ENCODE assay signal across 17 cellular contexts in the genomic region with DNA sequence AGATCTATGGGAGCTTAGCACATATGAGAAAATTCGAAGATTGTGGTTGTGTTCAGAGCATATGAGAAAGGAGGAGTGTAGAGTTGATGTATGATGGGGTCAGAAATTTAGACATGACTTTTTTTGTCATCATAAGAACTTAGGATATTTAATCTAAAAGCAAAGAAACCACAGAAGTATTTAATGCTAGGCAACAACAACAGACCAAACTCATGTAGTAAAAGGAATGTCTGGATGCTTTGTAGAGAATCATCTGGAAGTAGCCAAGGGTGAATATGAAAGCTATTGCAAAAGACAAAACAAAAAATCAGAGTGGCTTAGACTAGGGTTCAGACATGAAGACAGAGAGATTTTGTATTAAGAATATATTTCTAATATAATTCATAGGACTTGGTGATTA.
DNase-seq lines count a peak whose midpoint lies in the region; ATAC-seq and TF ChIP-seq lines count a peak whose summit lies in the region.
"Had no signal": no experiment of that assay in that cellular context is flagged by ENCODE, and none has a peak within 500 bp of the region (broad histone marks: within the 10 kb centered on the region; RNA-seq: fewer than 3 reads in every experiment).

No MANE protein-coding gene starts in this region.

- CTCF ChIA-PET in BJ (lab: Yijun Ruan, JAX), result no interaction called here

- no peaks in the 10 kb centered on the region for H3K36me3 Mint-ChIP-seq in activated naive CD4-positive, alpha-beta T cell treated with anti-CD3 and anti-CD28 coated beads, Interleukin-2, amount 50 U/mL, for 72 hours
- H3K36me3 Mint-ChIP-seq: CD8-positive, alpha-beta memory T cell had no signal

- ATAC-seq in activated naive CD4-positive, alpha-beta T cell treated with anti-CD3 and anti-CD28 coated beads, Interleukin-2, amount 50 U/mL, for 72 hours, result no peak
- ATAC-seq: Right ventricle myocardium inferior had no signal

- H3K36me3 ChIP-seq in BJ (ENCODE audit: control insufficient read depth, insufficient read depth, low read length) (no peaks in the 10 kb centered on the region), vagina (no peaks in the 10 kb centered on the region)
- H3K36me3 ChIP-seq: HAP-1 had no signal

- peaks cover 7 to 19% of the 10 kb centered on the region in 2 donors for H3K9me3 Mint-ChIP-seq in activated naive CD4-positive, alpha-beta T cell treated with anti-CD3 and anti-CD28 coated beads, Interleukin-2, amount 50 U/mL, for 72 hours

- no peaks in the 10 kb centered on the region for H3K4me1 ChIP-seq in vagina
- H3K4me1 ChIP-seq: HAP-1 had no signal

- no peaks in the 10 kb centered on the region for H3K9me3 ChIP-seq in vagina
- H3K9me3 ChIP-seq: HAP-1 had no signal

- no peak overlapping the region for H3K4me3 ChIP-seq in BJ (ENCODE audit: low read depth, low read length)
- H3K4me3 ChIP-seq in vagina, result no peak overlapping the region
- H3K4me3 ChIP-seq: HAP-1 had no signal

- peak; percentile 42 for DNase-seq in BJ (ENCODE audit: low read depth)
- peak; percentile 2 for DNase-seq in NCI-H226
- DNase-seq in dedifferentiated amniotic fluid mesenchymal stem cell (ENCODE audit: extremely low spot score), result peak; percentile 23
- peak; percentile 29 for DNase-seq in myocyte (ENCODE audit: low read depth)
- DNase-seq in T1000 (lab: John Stamatoyannopoulos, UW), result no peak
- no peak for DNase-seq in activated naive CD4-positive, alpha-beta T cell treated with anti-CD3 and anti-CD28 coated beads, Interleukin-2, amount 50 U/mL, for 72 hours (ENCODE audit: low spot score in 2 of 2)
- DNase-seq in vagina (ENCODE audit: extremely low spot score in 2 of 2), result no peak
- DNase-seq: C1 segment of cervical spinal cord; CD8-positive, alpha-beta memory T cell; DMS53; NCI-H1105; NCI-H1694; NCI-H2081 treated with DMSO at 0.1 percent for 48 hours; NCI-H510A treated with DMSO at 0.1 percent for 48 hours; NCI-H774 had no signal

- POLR2A ChIA-PET in BJ (lab: Charles Lee), result no interaction called here

- no peak overlapping the region for H3K27ac Mint-ChIP-seq in activated naive CD4-positive, alpha-beta T cell treated with anti-CD3 and anti-CD28 coated beads, Interleukin-2, amount 50 U/mL, for 72 hours
- H3K27ac Mint-ChIP-seq: CD8-positive, alpha-beta memory T cell had no signal

- TF ChIP-seq CTCF in BJ (IDR thresholded peaks at IDR 0.05; ENCODE audit: insufficient read depth, low read depth, low read length) (no peak), vagina (IDR thresholded peaks at IDR 0.05) (no peak)

- H3K27ac ChIP-seq in vagina, result no peak overlapping the region

- TF ChIP-seq POLR2A in vagina (IDR thresholded peaks at IDR 0.05), result no peak

- H3K27me3 ChIP-seq in BJ (ENCODE audit: control insufficient read depth, insufficient read depth, low read length) (no peaks in the 10 kb centered on the region), vagina (no peaks in the 10 kb centered on the region)

- intact Hi-C loops in vagina (cut with DNase I), result no loop called here

Comparison
In these comparisons a context has a peak if more than half of its experiments do, and no peak if none do; other contexts are left out.
1. DNase-seq: peak in BJ (single experiment), NCI-H226 (single experiment), dedifferentiated amniotic fluid mesenchymal stem cell (single experiment) and myocyte (single experiment); none in T1000 (single experiment), activated naive CD4-positive, alpha-beta T cell treated with anti-CD3 and anti-CD28 coated beads, Interleukin-2, amount 50 U/mL, for 72 hours (0 of 2) and vagina (0 of 2).